In the genomic region with DNA sequence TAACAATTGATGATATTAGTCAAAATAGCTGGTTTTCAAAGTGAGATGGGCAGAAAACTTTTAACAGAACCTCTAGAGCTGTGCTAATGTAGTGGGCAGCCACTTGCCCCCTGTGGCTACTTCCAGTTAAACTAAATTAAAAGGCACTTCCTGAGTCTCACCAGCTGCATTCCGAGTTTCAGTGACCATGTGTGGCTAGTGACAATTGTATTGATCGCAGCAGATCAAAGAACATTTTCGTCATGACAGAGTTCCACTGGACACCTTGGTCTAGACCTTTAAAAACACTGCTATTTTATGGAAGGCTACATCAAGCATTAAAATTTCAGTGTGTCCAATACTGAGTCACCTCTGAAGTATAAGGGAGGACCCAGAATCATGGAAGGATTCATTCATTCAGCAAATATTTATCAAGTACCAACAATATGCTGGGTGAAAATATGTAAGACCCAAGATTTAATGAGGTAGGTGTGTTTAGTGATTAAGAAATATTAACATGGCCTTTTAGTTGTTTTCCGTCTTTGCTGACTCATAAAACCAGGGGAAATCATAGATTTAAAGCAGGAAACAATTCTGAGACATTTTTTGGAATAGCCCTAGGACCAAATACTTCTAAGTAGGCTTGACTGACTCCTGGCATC, we compare ENCODE assay signal across 14 cellular contexts. TPM values are rescaled to one million over a fixed set of nuclear protein-coding genes. Genes with fewer than 3 reads are reported as not detected.
DNase-seq lines count a peak whose midpoint lies in the region; ATAC-seq and TF ChIP-seq lines count a peak whose summit lies in the region.
"Had no signal": no experiment of that assay in that cellular context is flagged by ENCODE, and none has a peak within 500 bp of the region (broad histone marks: within the 10 kb centered on the region; RNA-seq: fewer than 3 reads in every experiment).

No MANE protein-coding gene starts in this region.

- H3K27me3 ChIP-seq in mucosa of stomach (ENCODE audit: control insufficient read depth, insufficient read depth, low read length): no peaks in the 10 kb centered on the region
- H3K27me3 ChIP-seq: body of pancreas had no signal

- H3K9ac ChIP-seq in mucosa of stomach (ENCODE audit: low read length): peak overlapping the region; percentile 14

- peaks cover 13% of the 10 kb centered on the region for H3K4me1 ChIP-seq in mucosa of stomach (ENCODE audit: control insufficient read depth, insufficient read depth, low read length)
- H3K4me1 ChIP-seq: upper lobe of right lung had no signal

- DNase-seq in AG10803 (ENCODE audit: low read depth) (peak; percentile 68), M059J (ENCODE audit: low read depth) (peak; percentile 39), epithelial cell of esophagus (ENCODE audit: low read depth) (peak; percentile 90), NCI-H1694 (lab: John Stamatoyannopoulos, UW) (no peak), amniotic stem cell (lab: John Stamatoyannopoulos, UW) (no peak)
- DNase-seq: activated CD4-positive, alpha-beta T cell treated with anti-CD3 and anti-CD28 coated beads for 48 hours; body of pancreas; posterior cingulate gyrus; stimulated activated CD8-positive, alpha-beta memory T cell treated with anti-CD3 and anti-CD28 coated beads, Interleukin-4, amount 100 ng/mL, for 48 hours; T-helper 1 cell; upper lobe of right lung had no signal

- no peaks in the 10 kb centered on the region for H3K36me3 ChIP-seq in mucosa of stomach (ENCODE audit: control insufficient read depth, insufficient read depth, low read length)
- H3K36me3 ChIP-seq: upper lobe of right lung had no signal

- H3K4me3 ChIP-seq in AG10803 (ENCODE audit: low read length) (no peak overlapping the region), epithelial cell of esophagus (ENCODE audit: low read length) (peak overlapping the region; percentile 1), mucosa of stomach (ENCODE audit: low read length) (no peak overlapping the region)
- H3K4me3 ChIP-seq: body of pancreas, upper lobe of right lung had no signal

- H3K9me3 ChIP-seq in mucosa of stomach (ENCODE audit: control insufficient read depth, low read length): no peaks in the 10 kb centered on the region
- H3K9me3 ChIP-seq: body of pancreas, upper lobe of right lung had no signal

- TF ChIP-seq CTCF in AG10803 (conservative IDR thresholded peaks at IDR 0.05; ENCODE audit: low read length): no peak; the same call in 1 of the 2 replicates
- TF ChIP-seq CTCF in epithelial cell of esophagus (IDR thresholded peaks at IDR 0.05; ENCODE audit: insufficient read depth, low read depth, low read length, missing control alignments): no peak

- ATAC-seq in GM19463 (IDR thresholded peaks at IDR 0.05; ENCODE audit: unreplicated experiment) (no peak), GM21576 (IDR thresholded peaks at IDR 0.05; ENCODE audit: unreplicated experiment) (no peak)
- ATAC-seq: body of pancreas, upper lobe of right lung had no signal

RNA-seq across cellular contexts. Expression of gene FAT1, which starts 5.1 kb away (rescaled TPM):
- total RNA-seq in M059J (2014; rRNA removed; shearing (Covaris generic)): 67.0 and 112 TPM in 2 replicates

Comparison
In these comparisons a context has a peak if more than half of its experiments do, and no peak if none do; other contexts are left out.
1. DNase-seq: peak in AG10803 (single experiment), M059J (single experiment) and epithelial cell of esophagus (single experiment); none in NCI-H1694 (single experiment) and amniotic stem cell (single experiment).